12 cellular contexts compared by ENCODE assay signal in the genomic region with DNA sequence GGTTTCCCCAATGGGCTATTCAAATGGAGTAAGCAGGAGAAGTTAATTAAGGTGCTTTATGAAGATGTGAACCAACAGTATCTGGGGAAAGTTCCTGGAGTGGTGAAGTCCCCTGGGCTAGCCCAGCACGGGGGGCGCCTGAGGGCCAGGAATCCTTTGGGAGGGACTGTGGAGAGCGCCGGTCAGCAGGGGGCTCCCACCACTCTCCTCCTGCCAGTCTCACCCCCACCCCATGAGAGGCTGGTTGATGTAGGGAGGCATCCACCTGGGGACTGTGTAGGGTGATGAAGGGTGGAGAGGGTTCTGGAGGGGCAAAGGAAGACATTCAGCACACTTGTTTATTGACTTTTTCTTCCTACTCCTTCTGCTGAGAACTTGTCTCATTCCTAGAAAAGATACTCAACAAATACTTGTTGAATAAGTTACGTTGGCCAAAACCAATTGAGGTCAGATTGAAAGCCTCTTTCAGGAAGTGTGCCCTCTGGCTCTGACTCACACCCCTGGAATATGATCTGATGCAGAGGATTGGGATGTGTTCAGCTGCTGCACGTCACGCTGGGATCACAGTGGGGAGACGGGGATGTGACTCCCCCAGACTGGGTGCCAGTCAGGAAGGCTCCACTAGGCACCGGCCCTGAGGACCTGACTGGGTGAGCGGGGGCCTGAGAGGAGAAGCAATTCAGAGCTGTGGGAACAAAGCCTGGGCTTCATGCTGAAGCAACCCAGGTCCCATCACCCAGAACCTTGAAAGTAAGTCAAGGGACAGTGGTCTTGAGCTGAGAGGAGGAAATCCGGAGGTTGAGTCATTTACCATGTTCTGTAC. TPM values are rescaled to one million over a fixed set of nuclear protein-coding genes. Genes with fewer than 3 reads are reported as not detected.
DNase-seq lines count a peak whose midpoint lies in the region; FAIRE-seq and TF ChIP-seq lines count a peak whose summit lies in the region.
"Had no signal": no experiment of that assay in that cellular context is flagged by ENCODE, and none has a peak within 500 bp of the region (broad histone marks: within the 10 kb centered on the region; RNA-seq: fewer than 3 reads in every experiment).

No MANE protein-coding gene starts in this region.

- CTCF ChIA-PET in activated CD4-positive, alpha-beta memory T cell treated with anti-CD3 and anti-CD28 coated beads for 36 hours (lab: Charles Lee), result interaction anchor here (2.4 kb wide), 1 partner anchor 46 kb away, joined by 13 read pairs; no protein-coding TSS in a partner anchor

- intact Hi-C loops in activated CD4-positive, alpha-beta memory T cell treated with anti-CD3 and anti-CD28 coated beads for 36 hours (cut with micrococcal nuclease), result no loop called here

- H3K4me1 Mint-ChIP-seq in activated CD4-positive, alpha-beta memory T cell treated with anti-CD3 and anti-CD28 coated beads for 36 hours (ENCODE audit: low read depth), result peaks cover 24% of the 10 kb centered on the region

- H3K4me3 ChIP-seq in astrocyte of the spinal cord (ENCODE audit: low read depth, low read length), result no peak overlapping the region
- H3K4me3 ChIP-seq: right lobe of liver had no signal

- TF ChIP-seq CTCF in astrocyte of the spinal cord (IDR thresholded peaks at IDR 0.05; ENCODE audit: low read depth, low read length), result no peak

- H3K4me3 Mint-ChIP-seq in activated CD4-positive, alpha-beta memory T cell treated with anti-CD3 and anti-CD28 coated beads for 36 hours, result no peak overlapping the region
- H3K4me3 Mint-ChIP-seq: IgD-negative memory B cell had no signal

- H3K9me3 Mint-ChIP-seq in activated CD4-positive, alpha-beta memory T cell treated with anti-CD3 and anti-CD28 coated beads for 36 hours, result no peaks in the 10 kb centered on the region
- H3K9me3 Mint-ChIP-seq: IgD-negative memory B cell had no signal

- POLR2A ChIA-PET in activated CD4-positive, alpha-beta memory T cell treated with anti-CD3 and anti-CD28 coated beads for 36 hours (lab: Charles Lee), result no interaction called here

- DNase-seq in CD1c-positive myeloid dendritic cell (ENCODE audit: extremely low spot score) (peak; percentile 87), HTR-8/SVneo (ENCODE audit: insufficient read length, low spot score) (peak; percentile 84), astrocyte of the spinal cord (ENCODE audit: low read depth, low spot score) (peak; percentile 96), mesenteric fat pad (ENCODE audit: low spot score) (peak; percentile 82), NCI-H345 treated with DMSO at 0.1 percent for 48 hours (lab: John Stamatoyannopoulos, UW; ENCODE audit: unreplicated experiment) (no peak), iPS-NIHi7 (ENCODE audit: extremely low spot score) (no peak), NCI-H2081 (lab: John Stamatoyannopoulos, UW) (no peak)
- DNase-seq in activated CD4-positive, alpha-beta memory T cell treated with anti-CD3 and anti-CD28 coated beads for 36 hours, result no peak
- DNase-seq: activated CD8-positive, alpha-beta memory T cell treated with anti-CD3 and anti-CD28 coated beads for 24 hours; right lobe of liver had no signal

- no peaks in the 10 kb centered on the region for H3K36me3 Mint-ChIP-seq in activated CD4-positive, alpha-beta memory T cell treated with anti-CD3 and anti-CD28 coated beads for 36 hours

- H3K27ac Mint-ChIP-seq in activated CD4-positive, alpha-beta memory T cell treated with anti-CD3 and anti-CD28 coated beads for 36 hours, result no peak overlapping the region
- H3K27ac Mint-ChIP-seq: IgD-negative memory B cell had no signal

- FAIRE-seq in HTR-8/SVneo (lab: Jason Lieb, UNC), result no peak
- FAIRE-seq: frontal cortex had no signal

- peaks cover 2% of the 10 kb centered on the region for H3K27me3 Mint-ChIP-seq in activated CD4-positive, alpha-beta memory T cell treated with anti-CD3 and anti-CD28 coated beads for 36 hours

- in situ Hi-C loops in astrocyte of the spinal cord (cut with HindIII; ENCODE audit: low sequenced_read_pairs), result no loop called here

RNA-seq across cellular contexts. Expression of gene CEBPE, which starts 4.2 kb away (rescaled TPM):
- not detected for total RNA-seq in mesenteric fat pad
- total RNA-seq in activated CD4-positive, alpha-beta memory T cell treated with anti-CD3 and anti-CD28 coated beads for 36 hours, result under 1 TPM; 0.19 to 0.34 TPM
- total RNA-seq: frontal cortex had no signal

RNA-seq across cellular contexts. Expression of gene CIROP, which starts 10.1 kb away (rescaled TPM):
- total RNA-seq in mesenteric fat pad, result not detected
- total RNA-seq in activated CD4-positive, alpha-beta memory T cell treated with anti-CD3 and anti-CD28 coated beads for 36 hours, result not detected
- total RNA-seq: frontal cortex, right lobe of liver had no signal

RNA-seq across cellular contexts. Expression of gene C14orf119, which starts 19.6 kb away (rescaled TPM):
- 50.5 TPM for total RNA-seq in mesenteric fat pad
- 10 to 100 TPM; 58.0 to 62.8 TPM for total RNA-seq in activated CD4-positive, alpha-beta memory T cell treated with anti-CD3 and anti-CD28 coated beads for 36 hours

RNA-seq across cellular contexts. Expression of gene ACIN1, which starts 19.9 kb away (rescaled TPM):
- 137 TPM for total RNA-seq in mesenteric fat pad
- total RNA-seq in activated CD4-positive, alpha-beta memory T cell treated with anti-CD3 and anti-CD28 coated beads for 36 hours, result 100 to 1,000 TPM; 148 to 157 TPM

RNA-seq across cellular contexts. Expression of gene CDH24, which starts 57.6 kb away (rescaled TPM):
- 2.4 TPM for total RNA-seq in mesenteric fat pad
- total RNA-seq in activated CD4-positive, alpha-beta memory T cell treated with anti-CD3 and anti-CD28 coated beads for 36 hours, result 1 to 10 TPM in 1 of 2 experiments, under 1 TPM in 1; 1.00 to 1.1 TPM

Comparison
In these comparisons a context has a peak if more than half of its experiments do, and no peak if none do; other contexts are left out.
1. DNase-seq: peak in CD1c-positive myeloid dendritic cell (single experiment), HTR-8/SVneo (single experiment), astrocyte of the spinal cord (single experiment) and mesenteric fat pad (single experiment); none in NCI-H345 treated with DMSO at 0.1 percent for 48 hours (single experiment), iPS-NIHi7 (single experiment), activated CD4-positive, alpha-beta memory T cell treated with anti-CD3 and anti-CD28 coated beads for 36 hours (single experiment) and NCI-H2081 (0 of 2).